8 cellular contexts compared by ENCODE assay signal in genomic region chr5:75567710-75568109, GRCh38. TPM values are rescaled to one million over a fixed set of nuclear protein-coding genes. Genes with fewer than 3 reads are reported as not detected.
A peak's percentile ranks its signal among the peaks of the same experiment; 100 is the strongest.
DNase-seq lines count a peak whose midpoint lies in the region; ATAC-seq, FAIRE-seq and TF ChIP-seq lines count a peak whose summit lies in the region.

No MANE protein-coding gene starts in this region.

- no TSS peak for BruUV-seq in endothelial cell of umbilical vein (replicated peaks; lab: Mats Ljungman, UMichigan)

- no peak overlapping the region for H3K27ac Mint-ChIP-seq in neural progenitor cell

- H3K4me2 ChIP-seq in endothelial cell of umbilical vein (ENCODE audit: insufficient read depth, low read length) = peak overlapping the region; percentile 86
- H3K4me2 ChIP-seq in neural progenitor cell = no peak overlapping the region

- no peak for TF ChIP-seq CTCF in NB4 (IDR thresholded peaks at IDR 0.05; ENCODE audit: low read depth, low read length)
- TF ChIP-seq CTCF in endothelial cell of umbilical vein (IDR thresholded peaks at IDR 0.05; ENCODE audit: extremely low read depth in 1 of 2, insufficient read depth in 1 of 2, low read depth in 1 of 2, low read length in 2 of 2) = no peak
- TF ChIP-seq CTCF in upper lobe of right lung (IDR thresholded peaks at IDR 0.05) = no peak
- no peak for TF ChIP-seq CTCF in neural progenitor cell (IDR thresholded peaks at IDR 0.05)

- ATAC-seq in GM19463 (IDR thresholded peaks at IDR 0.05; ENCODE audit: unreplicated experiment) (peak; percentile 49), upper lobe of right lung (peak; percentile 82)

- POLR2A ChIA-PET in endothelial cell of umbilical vein (lab: Charles Lee) = interaction anchor here (0.8 to 1.0 kb wide), 2 partner anchors 9 to 56 kb away, joined by 3 read pairs; partner anchors contain the start of genes CERT1 and POLK

- dilution Hi-C loops in endothelial cell of umbilical vein (cut with MboI; ENCODE audit: extremely low pct_ligation_motif_present, low sequenced_read_pairs) = no loop called here

- intact Hi-C loops in endothelial cell of umbilical vein (cut with micrococcal nuclease) (loop anchor here (1.0 kb wide), 2 partner anchors 8 to 56 kb away; partner anchors contain the start of genes CERT1 and POLK), upper lobe of right lung (cut with DNase I) (loop anchor here (10.0 kb wide), 1 partner anchor 53 kb away; the partner anchor contains the start of genes CERT1 and POLK)

- peaks cover 17% of the 10 kb centered on the region for H3K4me1 Mint-ChIP-seq in neural progenitor cell

- peak overlapping the region; percentile 95 for H3K27ac ChIP-seq in ACC112 (ENCODE audit: low read depth, low read length)
- peak overlapping the region; percentile 90 for H3K27ac ChIP-seq in endothelial cell of umbilical vein (ENCODE audit: insufficient read depth, low read depth, low read length)
- H3K27ac ChIP-seq in upper lobe of right lung = peak overlapping the region; percentile 9
- no peak overlapping the region for H3K27ac ChIP-seq in neural progenitor cell

- H3K4me1 ChIP-seq in ACC112 (ENCODE audit: control insufficient read depth, insufficient read depth, low read length, unreplicated experiment) (peaks cover 34% of the 10 kb centered on the region), endothelial cell of umbilical vein (ENCODE audit: control insufficient read depth, extremely low read depth, insufficient read depth, low read length) (peaks cover 32% of the 10 kb centered on the region), upper lobe of right lung (peaks cover 33% of the 10 kb centered on the region), neural progenitor cell (no peaks in the 10 kb centered on the region)

- H4K20me1 ChIP-seq in endothelial cell of umbilical vein (replicated peaks; ENCODE audit: control insufficient read depth, extremely low read depth, insufficient read depth, low read length) = no peaks in the 10 kb centered on the region
- no peaks in the 10 kb centered on the region for H4K20me1 ChIP-seq in neural progenitor cell (ENCODE audit: low read depth)

- no peaks in the 10 kb centered on the region for H3K9me3 ChIP-seq in endothelial cell of umbilical vein (replicated peaks; ENCODE audit: control insufficient read depth, insufficient read depth, low read length)
- H3K9me3 ChIP-seq in upper lobe of right lung = no peaks in the 10 kb centered on the region
- H3K9me3 ChIP-seq in neural progenitor cell (ENCODE audit: low read depth) = peaks cover 8% of the 10 kb centered on the region

- H2AFZ ChIP-seq in ACC112 (ENCODE audit: low read length, unreplicated experiment) (peak overlapping the region; percentile 10), endothelial cell of umbilical vein (ENCODE audit: low read depth, low read length) (peak overlapping the region; percentile 23), neural progenitor cell (replicated peaks) (no peak overlapping the region)

- FAIRE-seq in endothelial cell of umbilical vein (lab: Jason Lieb, UNC) = peak; percentile 64

- H3K79me2 ChIP-seq in ACC112 (ENCODE audit: control insufficient read depth, insufficient read depth, low read length, unreplicated experiment) = peaks cover 43% of the 10 kb centered on the region
- peaks cover 37% of the 10 kb centered on the region for H3K79me2 ChIP-seq in endothelial cell of umbilical vein (ENCODE audit: control insufficient read depth, insufficient read depth, low read length)
- H3K79me2 ChIP-seq in neural progenitor cell (ENCODE audit: low read depth) = peaks cover 8% of the 10 kb centered on the region

- H3K9me1 ChIP-seq in endothelial cell of umbilical vein (replicated peaks; ENCODE audit: control insufficient read depth, extremely low read depth, insufficient read depth, low read length) = no peaks in the 10 kb centered on the region

- peaks cover 22% of the 10 kb centered on the region for H3K9me3 Mint-ChIP-seq in neural progenitor cell

- DNase-seq in NB4 (ENCODE audit: low read depth) = peak; percentile 74
- peak; percentile 79 for DNase-seq in endothelial cell of umbilical vein (ENCODE audit: low read depth, low spot score)
- DNase-seq in upper lobe of right lung = no peak
- no peak for DNase-seq in NCI-H187 treated with DMSO at 0.1 percent for 48 hours (lab: John Stamatoyannopoulos, UW)
- DNase-seq in neural progenitor cell (ENCODE audit: low spot score) = no peak
- DNase-seq in cerebellum (ENCODE audit: low spot score) = no peak

- H3K9ac ChIP-seq in endothelial cell of umbilical vein (replicated peaks; ENCODE audit: extremely low read depth, insufficient read depth, low read length) (peak overlapping the region; percentile 56), neural progenitor cell (no peak overlapping the region)

- CTCF ChIA-PET in endothelial cell of umbilical vein (lab: Charles Lee) = interaction anchor here (0.9 to 3.8 kb wide), 6 partner anchors 9 to 231 kb away, joined by 4 to 22 read pairs (median 7); partner anchors contain the start of gene HMGCR

- H3F3A ChIP-seq in neural progenitor cell (ENCODE audit: low read depth) = no peaks in the 10 kb centered on the region

- TF ChIP-seq POLR2A in NB4 (IDR thresholded peaks at IDR 0.05; ENCODE audit: extremely low read depth, insufficient read length) (no peak), endothelial cell of umbilical vein (IDR thresholded peaks at IDR 0.05; ENCODE audit: low read depth, low read length) (no peak)

- H3K36me3 ChIP-seq in ACC112 (ENCODE audit: insufficient read depth, low read length) (peaks cover 10% of the 10 kb centered on the region), endothelial cell of umbilical vein (ENCODE audit: control insufficient read depth in 2 of 2, extremely low read depth in 1 of 2, insufficient read depth in 2 of 2, low read length in 2 of 2) (no peaks in the 10 kb centered on the region), upper lobe of right lung (no peaks in the 10 kb centered on the region), neural progenitor cell (no peaks in the 10 kb centered on the region)

- no peaks in the 10 kb centered on the region for H3K27me3 ChIP-seq in ACC112 (ENCODE audit: insufficient read depth, low read length)
- H3K27me3 ChIP-seq in endothelial cell of umbilical vein (ENCODE audit: control insufficient read depth in 2 of 2, insufficient read depth in 2 of 2, low read length in 2 of 2) = no peaks in the 10 kb centered on the region
- H3K27me3 ChIP-seq in upper lobe of right lung = no peaks in the 10 kb centered on the region
- H3K27me3 ChIP-seq in neural progenitor cell = no peaks in the 10 kb centered on the region

- H3K36me3 Mint-ChIP-seq in neural progenitor cell = peaks cover 26% of the 10 kb centered on the region

- peak overlapping the region; percentile 42 for H3K4me3 ChIP-seq in ACC112 (ENCODE audit: low read depth, low read length)
- H3K4me3 ChIP-seq in NB4 (ENCODE audit: low read depth, low read length) = no peak overlapping the region
- peak overlapping the region in 1 of 3 experiments; percentile 35 for H3K4me3 ChIP-seq in endothelial cell of umbilical vein (replicated peaks in 1 of 3; ENCODE audit: insufficient read depth in 1 of 3, low read depth in 1 of 3, low read length in 3 of 3)
- no peak overlapping the region for H3K4me3 ChIP-seq in upper lobe of right lung
- H3K4me3 ChIP-seq in neural progenitor cell = no peak overlapping the region

- H3K4me3 Mint-ChIP-seq in neural progenitor cell = no peak overlapping the region

- H3K27me3 Mint-ChIP-seq in neural progenitor cell (ENCODE audit: insufficient read depth, low read depth) = no peaks in the 10 kb centered on the region

TF ChIP-seq in endothelial cell of umbilical vein, 7 proteins besides CTCF, POLR2A, EP300 and RAD21 (continues in another document):
- no peak for TF ChIP-seq EZH2 (IDR thresholded peaks at IDR 0.05; ENCODE audit: borderline replicate concordance, low read depth, low read length, severe bottlenecking)
- no peak for TF ChIP-seq JUN (IDR thresholded peaks at IDR 0.05; ENCODE audit: borderline replicate concordance, insufficient read depth, insufficient read length, low read depth)
- TF ChIP-seq POLR2AphosphoS5 (IDR thresholded peaks at IDR 0.05; ENCODE audit: insufficient read depth, low read depth, low read length) = no peak

RNA-seq across cellular contexts. Expression of gene ANKDD1B, which starts 43.5 kb away (rescaled TPM):
- total RNA-seq in endothelial cell of umbilical vein (0.65 and 0.71 TPM in 2 replicates), upper lobe of right lung (3.7 TPM), neural progenitor cell (ENCODE audit: low replicate concordance) (0.40 and 0.60 TPM in 2 replicates), cerebellum (3.0 TPM)
- polyA plus RNA-seq in endothelial cell of umbilical vein = 0.05 and 0.15 TPM in 2 replicates
- 0.06 and 0.10 TPM in 2 replicates for polyA plus RNA-seq in endothelial cell of umbilical vein (2011; cell fraction: cytosol; rRNA removed)
- polyA plus RNA-seq in endothelial cell of umbilical vein (2011; cell fraction: nucleus; rRNA removed) = 1.7 and 2.4 TPM in 2 replicates
- polyA plus RNA-seq in endothelial cell of umbilical vein (2012) = 0.20 TPM in 1 of 2 replicates, not detected in the other
- 0.46 and 0.76 TPM in 2 replicates for polyA minus RNA-seq in endothelial cell of umbilical vein
- polyA minus RNA-seq in endothelial cell of umbilical vein (2011; cell fraction: cytosol; rRNA and poly(A)+ RNA removed) = not detected
- 0.34 and 3.0 TPM in 2 replicates for polyA minus RNA-seq in endothelial cell of umbilical vein (2011; cell fraction: nucleus; rRNA and poly(A)+ RNA removed)

RNA-seq across cellular contexts. Expression of gene POLK, which starts 56.0 kb away (rescaled TPM):
- total RNA-seq in endothelial cell of umbilical vein (22.1 and 27.3 TPM in 2 replicates), upper lobe of right lung (38.2 TPM), neural progenitor cell (ENCODE audit: low replicate concordance) (22.0 and 30.9 TPM in 2 replicates), cerebellum (51.1 TPM)
- 4.6 and 5.1 TPM in 2 replicates for polyA plus RNA-seq in endothelial cell of umbilical vein
- 7.3 TPM in 2 replicates for polyA plus RNA-seq in endothelial cell of umbilical vein (2011; cell fraction: cytosol; rRNA removed)
- polyA plus RNA-seq in endothelial cell of umbilical vein (2011; cell fraction: nucleus; rRNA removed) = 28.6 and 29.8 TPM in 2 replicates
- 11.9 and 15.2 TPM in 2 replicates for polyA plus RNA-seq in endothelial cell of umbilical vein (2012)
- polyA minus RNA-seq in endothelial cell of umbilical vein = 34.3 and 41.4 TPM in 2 replicates
- 7.4 TPM for polyA minus RNA-seq in endothelial cell of umbilical vein (2011; cell fraction: cytosol; rRNA and poly(A)+ RNA removed)
- 32.6 and 42.8 TPM in 2 replicates for polyA minus RNA-seq in endothelial cell of umbilical vein (2011; cell fraction: nucleus; rRNA and poly(A)+ RNA removed)

RNA-seq across cellular contexts. Expression of gene CERT1, which starts 56.3 kb away (rescaled TPM):
- total RNA-seq in endothelial cell of umbilical vein (21.3 and 25.6 TPM in 2 replicates), upper lobe of right lung (60.7 TPM), neural progenitor cell (ENCODE audit: low replicate concordance) (37.3 and 50.4 TPM in 2 replicates), cerebellum (55.9 TPM)
- 4.2 and 8.0 TPM in 2 replicates for polyA plus RNA-seq in endothelial cell of umbilical vein
- 6.2 and 9.0 TPM in 2 replicates for polyA plus RNA-seq in endothelial cell of umbilical vein (2011; cell fraction: cytosol; rRNA removed)
- 13.8 and 14.1 TPM in 2 replicates for polyA plus RNA-seq in endothelial cell of umbilical vein (2011; cell fraction: nucleus; rRNA removed)
- polyA plus RNA-seq in endothelial cell of umbilical vein (2012) = 16.9 and 17.2 TPM in 2 replicates
- polyA minus RNA-seq in endothelial cell of umbilical vein = 36.1 and 46.8 TPM in 2 replicates
- 9.2 TPM for polyA minus RNA-seq in endothelial cell of umbilical vein (2011; cell fraction: cytosol; rRNA and poly(A)+ RNA removed)
- polyA minus RNA-seq in endothelial cell of umbilical vein (2011; cell fraction: nucleus; rRNA and poly(A)+ RNA removed) = 40.6 and 51.8 TPM in 2 replicates

Comparison
In these comparisons a context has a peak if more than half of its experiments do, and no peak if none do; other contexts are left out.
1. DNase-seq: peak in NB4 (single experiment) and endothelial cell of umbilical vein (single experiment); none in upper lobe of right lung (single experiment), NCI-H187 treated with DMSO at 0.1 percent for 48 hours (single experiment), neural progenitor cell (single experiment) and cerebellum (single experiment).